19 cellular contexts compared by ENCODE assay signal in genomic region chr1:58032621-58033073, GRCh38.
DNase-seq lines count a peak whose midpoint lies in the region; ATAC-seq and TF ChIP-seq lines count a peak whose summit lies in the region.
"Had no signal": no experiment of that assay in that cellular context is flagged by ENCODE, and none has a peak within 500 bp of the region (broad histone marks: within the 10 kb centered on the region; RNA-seq: fewer than 3 reads in every experiment).

No MANE protein-coding gene starts in this region.

- no peaks in the 10 kb centered on the region for H3K27me3 ChIP-seq in HUES64 (ENCODE audit: insufficient read depth, low read length)
- H3K27me3 ChIP-seq in iPS-20b (ENCODE audit: insufficient read depth, low read length): no peaks in the 10 kb centered on the region
- no peaks in the 10 kb centered on the region for H3K27me3 ChIP-seq in right lobe of liver
- H3K27me3 ChIP-seq: BE2C had no signal

- WGBS in HUES64: 86% methylated on average over 1 of the region's 1 CpG
- WGBS in right lobe of liver (ENCODE audit: insufficient coverage, low coverage, low lambda C conversion rate, missing lambda C conversion rate): 27% methylated on average over 1 of the region's 1 CpG

- no peak for TF ChIP-seq CTCF in right lobe of liver (IDR thresholded peaks at IDR 0.05)

- H3K36me3 ChIP-seq in HUES64 (ENCODE audit: insufficient read depth, low read length) (no peaks in the 10 kb centered on the region), iPS-20b (ENCODE audit: insufficient read depth, low read depth, low read length) (no peaks in the 10 kb centered on the region), right lobe of liver (no peaks in the 10 kb centered on the region)
- H3K36me3 ChIP-seq: BE2C had no signal

- no peaks in the 10 kb centered on the region for H3K9me3 Mint-ChIP-seq in activated T-cell treated with anti-CD3 and anti-CD28 coated beads, Interleukin-2, amount 50 U/mL, for 24 hours
- H3K9me3 Mint-ChIP-seq: CD8-positive, alpha-beta T cell had no signal

- intact Hi-C loops in right lobe of liver (cut with DNase I): no loop called here

- no peak overlapping the region for H3K9ac ChIP-seq in HUES64 (ENCODE audit: low read depth, low read length)
- no peak overlapping the region for H3K9ac ChIP-seq in iPS-20b (ENCODE audit: low read depth, low read length)

- in situ Hi-C loops in G401 (cut with HindIII; ENCODE audit: low sequenced_read_pairs): no loop called here

- H3K4me3 ChIP-seq in HUES64 (ENCODE audit: low read length) (no peak overlapping the region), iPS-20b (ENCODE audit: low read length) (no peak overlapping the region), right lobe of liver (no peak overlapping the region)
- H3K4me3 ChIP-seq: A549 had no signal

- H3K27ac ChIP-seq in HUES64 (ENCODE audit: low read depth, low read length) (peak overlapping the region; percentile 87; the same call in 1 of the 2 replicates), iPS-20b (ENCODE audit: low read length) (peak overlapping the region; percentile 8), right lobe of liver (peak overlapping the region in 1 of 3 donors; percentile 71)
- H3K27ac ChIP-seq: A549 had no signal

- no peak for TF ChIP-seq POLR2A in right lobe of liver (IDR thresholded peaks at IDR 0.05)

- no peak overlapping the region for H3K27ac Mint-ChIP-seq in activated T-cell treated with anti-CD3 and anti-CD28 coated beads, Interleukin-2, amount 50 U/mL, for 24 hours
- H3K27ac Mint-ChIP-seq: CD14-positive monocyte; CD8-positive, alpha-beta T cell had no signal

- peaks cover 44% of the 10 kb centered on the region for H3K4me1 ChIP-seq in HUES64 (ENCODE audit: insufficient read depth, low read length)
- peaks cover 41% of the 10 kb centered on the region; the same call in 1 of the 2 replicates for H3K4me1 ChIP-seq in iPS-20b (ENCODE audit: insufficient read depth, low read length)
- H3K4me1 ChIP-seq in right lobe of liver: peaks cover 0 to 26% (median 6%) of the 10 kb centered on the region in 4 donors
- H3K4me1 ChIP-seq: A549, BE2C had no signal

- no peaks in the 10 kb centered on the region for H3K4me1 Mint-ChIP-seq in activated T-cell treated with anti-CD3 and anti-CD28 coated beads, Interleukin-2, amount 50 U/mL, for 24 hours (ENCODE audit: low read depth)
- H3K4me1 Mint-ChIP-seq: CD14-positive monocyte had no signal

- no peaks in the 10 kb centered on the region for H3K9me3 ChIP-seq in HUES64 (ENCODE audit: insufficient read depth, low read depth, low read length)
- no peaks in the 10 kb centered on the region for H3K9me3 ChIP-seq in iPS-20b (ENCODE audit: insufficient read depth, low read depth, low read length)
- no peaks in the 10 kb centered on the region for H3K9me3 ChIP-seq in right lobe of liver
- H3K9me3 ChIP-seq: A549, BE2C had no signal

- H3K4me3 Mint-ChIP-seq in activated T-cell treated with anti-CD3 and anti-CD28 coated beads, Interleukin-2, amount 50 U/mL, for 24 hours: no peak overlapping the region
- H3K4me3 Mint-ChIP-seq: CD8-positive, alpha-beta T cell had no signal

- peaks cover 27% of the 10 kb centered on the region for H3K27me3 Mint-ChIP-seq in activated T-cell treated with anti-CD3 and anti-CD28 coated beads, Interleukin-2, amount 50 U/mL, for 24 hours

- no peaks in the 10 kb centered on the region for H3K36me3 Mint-ChIP-seq in activated T-cell treated with anti-CD3 and anti-CD28 coated beads, Interleukin-2, amount 50 U/mL, for 24 hours (ENCODE audit: low read depth)
- H3K36me3 Mint-ChIP-seq: CD14-positive monocyte; CD8-positive, alpha-beta T cell had no signal

- DNase-seq in right lobe of liver (peak; percentile 22 to 63 (median 61)), G401 (ENCODE audit: low spot score) (no peak), NCI-H1930 (lab: John Stamatoyannopoulos, UW) (no peak)
- DNase-seq in activated T-cell treated with anti-CD3 and anti-CD28 coated beads, Interleukin-2, amount 50 U/mL, for 24 hours: no peak
- DNase-seq: BE2C; CD8-positive, alpha-beta T cell; COR-L47; DMS153; DMS79 treated with DMSO at 0.1 percent for 48 hours; EL; GDM1; H7; IMR-90; KBM-7 had no signal

- ATAC-seq in right lobe of liver (peak; percentile 89 to 91 (median 90)), GM19463 (IDR thresholded peaks at IDR 0.05; ENCODE audit: unreplicated experiment) (no peak)
- ATAC-seq: A549; CD8-positive, alpha-beta T cell had no signal

Comparison
In these comparisons a context has a peak if more than half of its experiments do, and no peak if none do; other contexts are left out.
1. DNase-seq: peak in right lobe of liver (3 of 3); none in G401 (single experiment), activated T-cell treated with anti-CD3 and anti-CD28 coated beads, Interleukin-2, amount 50 U/mL, for 24 hours (single experiment) and NCI-H1930 (0 of 2).